ENCODE assay signal across 12 cellular contexts in genomic region chr6:127520061-127520460, GRCh38. TPM values are rescaled to one million over a fixed set of nuclear protein-coding genes. Genes with fewer than 3 reads are reported as not detected.
DNase-seq lines count a peak whose midpoint lies in the region; TF ChIP-seq lines count a peak whose summit lies in the region.
"Had no signal": no experiment of that assay in that cellular context is flagged by ENCODE, and none has a peak within 500 bp of the region (broad histone marks: within the 10 kb centered on the region; RNA-seq: fewer than 3 reads in every experiment).

No MANE protein-coding gene starts in this region.

- peak overlapping the region; percentile 89 for H3K4me2 ChIP-seq in neural cell (ENCODE audit: low read length)
- H3K4me2 ChIP-seq: BLaER1 had no signal

- H3F3A ChIP-seq in neural cell (ENCODE audit: insufficient read depth, low read length, poor library complexity, severe bottlenecking): peaks cover 13% of the 10 kb centered on the region

- H3K27me3 ChIP-seq in neural cell (ENCODE audit: insufficient read depth, low read depth, low read length) (no peaks in the 10 kb centered on the region), right atrium auricular region (peaks cover 3 to 8% of the 10 kb centered on the region in 2 donors)

- peaks cover 25% of the 10 kb centered on the region for H3K4me1 Mint-ChIP-seq in activated CD4-positive, alpha-beta T cell treated with anti-CD3 and anti-CD28 coated beads, Interleukin-2, amount 10 ng/mL, durations not matched to agents 24 days and 14 days

- H3K27me3 Mint-ChIP-seq in activated CD4-positive, alpha-beta T cell treated with anti-CD3 and anti-CD28 coated beads, Interleukin-2, amount 10 ng/mL, durations not matched to agents 24 days and 14 days: peaks cover 39% of the 10 kb centered on the region

- peak overlapping the region; percentile 98 for H3K9ac ChIP-seq in neural cell (ENCODE audit: low read length)
- H3K9ac ChIP-seq: BLaER1 had no signal

- H3K36me3 Mint-ChIP-seq in activated CD4-positive, alpha-beta T cell treated with anti-CD3 and anti-CD28 coated beads, Interleukin-2, amount 10 ng/mL, durations not matched to agents 24 days and 14 days (ENCODE audit: low read depth): peaks cover 4% of the 10 kb centered on the region
- H3K36me3 Mint-ChIP-seq: memory B cell had no signal

- H3K9me3 ChIP-seq in neural cell (ENCODE audit: low read length) (no peaks in the 10 kb centered on the region), right atrium auricular region (no peaks in the 10 kb centered on the region)
- H3K9me3 ChIP-seq: BLaER1, esophagus squamous epithelium had no signal

- TF ChIP-seq CTCF in neural cell (IDR thresholded peaks at IDR 0.05; ENCODE audit: poor library complexity, severe bottlenecking) (no peak), right atrium auricular region (IDR thresholded peaks at IDR 0.05) (no peak)

- H4K20me1 ChIP-seq in neural cell (ENCODE audit: insufficient read depth): peaks cover 6% of the 10 kb centered on the region

- no peaks in the 10 kb centered on the region for H3K9me2 ChIP-seq in neural cell (ENCODE audit: insufficient read depth, low read length)

- H3K4me3 ChIP-seq in neural cell (ENCODE audit: low read length) (peak overlapping the region; percentile 76), right atrium auricular region (no peak overlapping the region)
- H3K4me3 ChIP-seq: BLaER1, esophagus squamous epithelium had no signal

- H3K36me3 ChIP-seq in neural cell (ENCODE audit: insufficient read depth, low read length): no peaks in the 10 kb centered on the region
- H3K36me3 ChIP-seq in right atrium auricular region: no peaks in the 10 kb centered on the region
- H3K36me3 ChIP-seq: BLaER1, esophagus squamous epithelium had no signal

- H3K27ac Mint-ChIP-seq in activated CD4-positive, alpha-beta T cell treated with anti-CD3 and anti-CD28 coated beads, Interleukin-2, amount 10 ng/mL, durations not matched to agents 24 days and 14 days: no peak overlapping the region
- H3K27ac Mint-ChIP-seq: memory B cell had no signal

- H3K27ac ChIP-seq in neural cell (ENCODE audit: low read length) (peak overlapping the region; percentile 100), right atrium auricular region (no peak overlapping the region)
- H3K27ac ChIP-seq: BLaER1, esophagus squamous epithelium had no signal

- intact Hi-C loops in activated CD4-positive, alpha-beta T cell treated with anti-CD3 and anti-CD28 coated beads, Interleukin-2, amount 10 ng/mL, durations not matched to agents 24 days and 14 days (cut with micrococcal nuclease): no loop called here

- peaks cover 0 to 19% of the 10 kb centered on the region in 2 donors for H3K4me1 ChIP-seq in right atrium auricular region

- peak; percentile 65 for DNase-seq in activated CD4-positive, alpha-beta T cell treated with anti-CD3 and anti-CD28 coated beads, Interleukin-2, amount 10 ng/mL, durations not matched to agents 24 days and 14 days
- no peak for DNase-seq in activated CD4-positive, alpha-beta T cell treated with anti-CD3 and anti-CD28 coated beads, Interleukin-2, amount 50 U/mL, for 48 hours
- DNase-seq in NCI-H1105 treated with DMSO at 0.1 percent for 48 hours (lab: John Stamatoyannopoulos, UW): peak; percentile 62
- peak; percentile 37 for DNase-seq in dermis blood vessel endothelial cell
- no peak for DNase-seq in RPMI8226
- no peak for DNase-seq in NCI-H524 treated with DMSO at 0.1 percent for 48 hours (lab: John Stamatoyannopoulos, UW)
- no peak for DNase-seq in right atrium auricular region (ENCODE audit: low spot score)
- DNase-seq: esophagus squamous epithelium had no signal

- H3K9me3 Mint-ChIP-seq in activated CD4-positive, alpha-beta T cell treated with anti-CD3 and anti-CD28 coated beads, Interleukin-2, amount 10 ng/mL, durations not matched to agents 24 days and 14 days: no peaks in the 10 kb centered on the region
- H3K9me3 Mint-ChIP-seq: memory B cell had no signal

- peaks cover 29% of the 10 kb centered on the region for H3K79me2 ChIP-seq in neural cell (replicated peaks; ENCODE audit: insufficient read depth, low read length)

- no peak for TF ChIP-seq RAD21 in neural cell (conservative IDR thresholded peaks at IDR 0.05)

- H3K4me3 Mint-ChIP-seq in activated CD4-positive, alpha-beta T cell treated with anti-CD3 and anti-CD28 coated beads, Interleukin-2, amount 10 ng/mL, durations not matched to agents 24 days and 14 days: no peak overlapping the region
- H3K4me3 Mint-ChIP-seq: memory B cell had no signal

- peak overlapping the region; percentile 92 for H2AFZ ChIP-seq in neural cell (ENCODE audit: low read depth, low read length)

- TF ChIP-seq EP300 in neural cell (conservative IDR thresholded peaks at IDR 0.05; ENCODE audit: poor library complexity, severe bottlenecking): no peak

TF ChIP-seq in neural cell, 6 proteins besides CTCF, POLR2A, EP300 and RAD21:
- TF ChIP-seq REST (IDR thresholded peaks at IDR 0.05; ENCODE audit: borderline replicate concordance): no peak
- TF ChIP-seq TAF1 (IDR thresholded peaks at IDR 0.05; ENCODE audit: low read depth): no peak
- TF ChIP-seq EZH2 (IDR thresholded peaks at IDR 0.05; ENCODE audit: borderline replicate concordance, insufficient read depth, low read length, poor library complexity, severe bottlenecking): no peak
- TF ChIP-seq SMC3 (conservative IDR thresholded peaks at IDR 0.05; ENCODE audit: poor library complexity): no peak
- no peak for TF ChIP-seq POLR2AphosphoS5 (IDR thresholded peaks at IDR 0.05)
- TF ChIP-seq MXI1 (conservative IDR thresholded peaks at IDR 0.05; ENCODE audit: poor library complexity, severe bottlenecking): no peak

RNA-seq across cellular contexts. Expression of gene C6orf58, which starts 56.9 kb away (rescaled TPM):
- total RNA-seq in activated CD4-positive, alpha-beta T cell treated with anti-CD3 and anti-CD28 coated beads, Interleukin-2, amount 10 ng/mL, durations not matched to agents 24 days and 14 days: not detected in 2 replicates
- not detected in 2 replicates for total RNA-seq in dermis blood vessel endothelial cell
- polyA plus RNA-seq in neural cell: 0.52 and 0.97 TPM in 2 replicates
- polyA minus RNA-seq in neural cell: 1.9 and 2.9 TPM in 2 replicates
- total RNA-seq in right atrium auricular region: not detected
- total RNA-seq: sciatic nerve had no signal

Comparison
In these comparisons a context has a peak if more than half of its experiments do, and no peak if none do; other contexts are left out.
1. DNase-seq: peak in activated CD4-positive, alpha-beta T cell treated with anti-CD3 and anti-CD28 coated beads, Interleukin-2, amount 10 ng/mL, durations not matched to agents 24 days and 14 days (single experiment), NCI-H1105 treated with DMSO at 0.1 percent for 48 hours (single experiment) and dermis blood vessel endothelial cell (single experiment); none in activated CD4-positive, alpha-beta T cell treated with anti-CD3 and anti-CD28 coated beads, Interleukin-2, amount 50 U/mL, for 48 hours (0 of 2), RPMI8226 (single experiment), NCI-H524 treated with DMSO at 0.1 percent for 48 hours (single experiment) and right atrium auricular region (single experiment).